9 cellular contexts compared by ENCODE assay signal in genomic region chr9:100111235-100111634, GRCh38.
DNase-seq lines count a peak whose midpoint lies in the region; ATAC-seq and FAIRE-seq lines count a peak whose summit lies in the region.
"Had no signal": no experiment of that assay in that cellular context is flagged by ENCODE, and none has a peak within 500 bp of the region (broad histone marks: within the 10 kb centered on the region; RNA-seq: fewer than 3 reads in every experiment).

No MANE protein-coding gene starts in this region.

- no peak for FAIRE-seq in HTR-8/SVneo (lab: Jason Lieb, UNC)

- peak; percentile 84 for DNase-seq in GDM1 (lab: John Stamatoyannopoulos, UW)
- DNase-seq in RKO (ENCODE audit: low spot score) = peak; percentile 87
- peak; percentile 91 for DNase-seq in fibroblast of the conjunctiva (ENCODE audit: low read depth)
- DNase-seq in posterior cingulate gyrus = peak; percentile 52 to 94 (median 76)
- DNase-seq in HTR-8/SVneo (ENCODE audit: insufficient read length, low spot score) = no peak
- DNase-seq: SW 1271 had no signal

- intact Hi-C loops in posterior cingulate gyrus (cut with DNase I) = no loop called here

- ATAC-seq in GM18520 (IDR thresholded peaks at IDR 0.05; ENCODE audit: unreplicated experiment) (no peak), HG02623 (IDR thresholded peaks at IDR 0.05; ENCODE audit: unreplicated experiment) (no peak), HG03196 (IDR thresholded peaks at IDR 0.05; ENCODE audit: unreplicated experiment) (no peak)
